In genomic region chr3:134956395-134956794, GRCh38 we compare ENCODE assay signal across 17 cellular contexts.
A peak's percentile ranks its signal among the peaks of the same experiment; 100 is the strongest.
DNase-seq lines count a peak whose midpoint lies in the region; ATAC-seq lines count a peak whose summit lies in the region.
"Had no signal": no experiment of that assay in that cellular context is flagged by ENCODE, and none has a peak within 500 bp of the region (broad histone marks: within the 10 kb centered on the region; RNA-seq: fewer than 3 reads in every experiment).

No MANE protein-coding gene starts in this region.

- no peak overlapping the region for H3K4me3 Mint-ChIP-seq in stimulated activated naive B cell treated with anti-CD40 and anti-IgM and Interleukin-4, amounts not matched to agents 10 μg/mL and 1 μg/mL and 100 μg/mL, for 72 hours

- H3K27me3 Mint-ChIP-seq in stimulated activated naive B cell treated with anti-CD40 and anti-IgM and Interleukin-4, amounts not matched to agents 10 μg/mL and 1 μg/mL and 100 μg/mL, for 72 hours: no peaks in the 10 kb centered on the region

- DNase-seq in stimulated activated naive B cell treated with anti-CD40 and anti-IgM and Interleukin-4, amounts not matched to agents 10 μg/mL and 1 μg/mL and 100 μg/mL, for 72 hours: no peak
- DNase-seq in D341Med (ENCODE audit: low spot score): no peak
- no peak for DNase-seq in stimulated activated CD4-positive, alpha-beta T cell treated with anti-CD3 and anti-CD28 coated beads, Interleukin-12 subunit alpha, Interleukin-12 subunit beta, amount 100 ng/mL, for 4 hours
- DNase-seq in stimulated activated CD4-positive, alpha-beta T cell treated with anti-CD3 and anti-CD28 coated beads, Interleukin-2, amount 100 ng/mL, for 48 hours: no peak
- DNase-seq: activated naive CD4-positive, alpha-beta T cell treated with Interleukin-2 at 50 U/mL for 16 hours; body of pancreas; DMS153; esophagus squamous epithelium; left colon; NCI-H187 treated with DMSO at 0.1 percent for 48 hours; pancreas; SW 1271; testis; WERI-Rb-1 had no signal

- no peaks in the 10 kb centered on the region for H3K36me3 Mint-ChIP-seq in stimulated activated naive B cell treated with anti-CD40 and anti-IgM and Interleukin-4, amounts not matched to agents 10 μg/mL and 1 μg/mL and 100 μg/mL, for 72 hours

- ATAC-seq in GM18909 (IDR thresholded peaks at IDR 0.05; ENCODE audit: poor library complexity, unreplicated experiment) (peak; percentile 70), GM21723 (IDR thresholded peaks at IDR 0.05; ENCODE audit: unreplicated experiment) (peak; percentile 74), HG03066 (IDR thresholded peaks at IDR 0.05; ENCODE audit: low read depth, unreplicated experiment) (peak; percentile 52)
- ATAC-seq in stimulated activated naive B cell treated with anti-CD40 and anti-IgM and Interleukin-4, amounts not matched to agents 10 μg/mL and 1 μg/mL and 100 μg/mL, for 72 hours (replicated peaks): peak; percentile 86 to 88
- ATAC-seq: body of pancreas, left colon, pancreas had no signal

- H3K9me3 Mint-ChIP-seq in stimulated activated naive B cell treated with anti-CD40 and anti-IgM and Interleukin-4, amounts not matched to agents 10 μg/mL and 1 μg/mL and 100 μg/mL, for 72 hours: peaks cover 4 to 6% of the 10 kb centered on the region in 2 donors

- H3K4me1 Mint-ChIP-seq in stimulated activated naive B cell treated with anti-CD40 and anti-IgM and Interleukin-4, amounts not matched to agents 10 μg/mL and 1 μg/mL and 100 μg/mL, for 72 hours: peaks cover 0 to 9% of the 10 kb centered on the region in 2 donors

- H3K27ac Mint-ChIP-seq in stimulated activated naive B cell treated with anti-CD40 and anti-IgM and Interleukin-4, amounts not matched to agents 10 μg/mL and 1 μg/mL and 100 μg/mL, for 72 hours: no peak overlapping the region
